In genomic region chr17:42891539-42892152, GRCh38 we compare ENCODE assay signal across 1 cellular context.
TF ChIP-seq lines count a peak whose summit lies in the region.

No MANE protein-coding gene starts in this region.

TF ChIP-seq in liver, 16 proteins besides CTCF, POLR2A, EP300 and RAD21:
- peak; percentile 10 for TF ChIP-seq SP1 (IDR thresholded peaks at IDR 0.05)
- no peak for TF ChIP-seq EGR1 (IDR thresholded peaks at IDR 0.05; ENCODE audit: low read depth in 2 of 2)
- TF ChIP-seq RXRA (IDR thresholded peaks at IDR 0.05) = peak in 1 of 2 donors; percentile 26
TF ChIP-seq in liver: peak in this region for 2.
